In the genomic region with DNA sequence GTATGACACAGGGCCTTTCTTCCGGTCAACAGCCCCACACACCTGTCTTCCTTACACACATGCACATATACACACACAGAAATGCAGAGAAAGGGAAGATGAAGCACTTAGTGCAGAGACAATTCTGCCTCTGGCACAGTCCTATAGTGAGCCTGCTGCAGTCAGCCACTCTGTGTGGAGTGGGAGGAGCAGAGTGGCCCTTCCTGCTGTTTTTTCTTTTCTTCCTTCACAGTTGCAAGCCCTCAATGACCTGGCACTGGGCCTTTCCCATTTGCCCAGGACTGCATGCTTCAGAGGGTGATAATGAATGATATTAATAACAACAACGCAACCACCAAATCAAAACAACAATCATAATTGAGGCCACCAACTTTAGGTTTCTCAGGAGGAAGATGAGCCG, we compare ENCODE assay signal across 23 cellular contexts.
"Had no signal": no experiment of that assay in that cellular context is flagged by ENCODE, and none has a peak within 500 bp of the region (broad histone marks: within the 10 kb centered on the region; RNA-seq: fewer than 3 reads in every experiment).

No MANE protein-coding gene starts in this region.

- H3K27ac ChIP-seq: brain microvascular endothelial cell, colonic mucosa, neutrophil, parathyroid adenoma, spleen, thoracic aorta had no signal

- H3K9me3 ChIP-seq: colonic mucosa, mucosa of descending colon, neutrophil, thoracic aorta had no signal

- H3K27ac Mint-ChIP-seq: naive thymus-derived CD8-positive, alpha-beta T cell; stimulated activated naive B cell treated with anti-CD40 and anti-IgM and Interleukin-4, amounts not matched to agents 10 μg/mL and 1 μg/mL and 100 μg/mL, for 72 hours had no signal

- H3K4me3 Mint-ChIP-seq: activated T-cell treated with anti-CD3 and anti-CD28 coated beads, Interleukin-2, amount 50 U/mL, for 72 hours; central memory CD8-positive, alpha-beta T cell; naive thymus-derived CD8-positive, alpha-beta T cell; stimulated activated naive B cell treated with anti-CD40 and anti-IgM and Interleukin-4, amounts not matched to agents 10 μg/mL and 1 μg/mL and 100 μg/mL, for 72 hours had no signal

- H3K36me3 ChIP-seq: brain microvascular endothelial cell, colonic mucosa, neutrophil, spleen, thoracic aorta had no signal

- H2AFZ ChIP-seq: parathyroid adenoma had no signal

- H3K9ac ChIP-seq: parathyroid adenoma had no signal

- H3K36me3 Mint-ChIP-seq: naive thymus-derived CD8-positive, alpha-beta T cell; stimulated activated naive B cell treated with anti-CD40 and anti-IgM and Interleukin-4, amounts not matched to agents 10 μg/mL and 1 μg/mL and 100 μg/mL, for 72 hours had no signal

- DNase-seq: activated CD4-positive, alpha-beta T cell treated with anti-CD3 and anti-CD28 coated beads, Interleukin-2, amount 50 U/mL, for 1 hour; activated CD8-positive, alpha-beta memory T cell treated with anti-CD3 and anti-CD28 coated beads for 24 hours; activated CD8-positive, alpha-beta memory T cell treated with anti-CD3 and anti-CD28 coated beads, Interleukin-2, amount 50 U/mL, for 48 hours; activated effector memory CD4-positive, alpha-beta T cell treated with anti-CD3 and anti-CD28 coated beads, Interleukin-2, amount 50 U/mL, for 16 hours; activated naive CD4-positive, alpha-beta T cell treated with anti-CD3 and anti-CD28 coated beads, Interleukin-2, amount 50 U/mL, for 16 hours; activated T-cell treated with anti-CD3 and anti-CD28 coated beads, Interleukin-2, amount 50 U/mL, for 72 hours; aorta; brain microvascular endothelial cell; colonic mucosa; head of caudate nucleus; mesenchymal stem cell; mucosa of descending colon; naive thymus-derived CD8-positive, alpha-beta T cell; spleen; stimulated activated CD4-positive, alpha-beta T cell treated with anti-CD3 and anti-CD28 coated beads, Interleukin-4, amount 100 ng/mL, for 4 hours; stimulated activated naive B cell treated with anti-CD40 and anti-IgM and Interleukin-4, amounts not matched to agents 10 μg/mL and 1 μg/mL and 100 μg/mL, for 72 hours; T-helper 9 cell had no signal

- H3K4me3 ChIP-seq: colonic mucosa, mucosa of descending colon, spleen, thoracic aorta had no signal

- H3K9me3 Mint-ChIP-seq: activated T-cell treated with anti-CD3 and anti-CD28 coated beads, Interleukin-2, amount 50 U/mL, for 72 hours; central memory CD8-positive, alpha-beta T cell; naive thymus-derived CD8-positive, alpha-beta T cell had no signal

- H3K79me2 ChIP-seq: parathyroid adenoma had no signal

- ATAC-seq: activated CD4-positive, CD25-positive, alpha-beta regulatory T cell treated with anti-CD3 and anti-CD28 coated beads, Interleukin-2, amount 50 U/mL, for 24 hours; activated T-cell treated with anti-CD3 and anti-CD28 coated beads, Interleukin-2, amount 50 U/mL, for 72 hours; mucosa of descending colon; naive thymus-derived CD8-positive, alpha-beta T cell; sciatic nerve; stimulated activated naive B cell treated with anti-CD40 and anti-IgM and Interleukin-4, amounts not matched to agents 10 μg/mL and 1 μg/mL and 100 μg/mL, for 72 hours had no signal

- H3K4me1 Mint-ChIP-seq: central memory CD8-positive, alpha-beta T cell; naive thymus-derived CD8-positive, alpha-beta T cell; stimulated activated naive B cell treated with anti-CD40 and anti-IgM and Interleukin-4, amounts not matched to agents 10 μg/mL and 1 μg/mL and 100 μg/mL, for 72 hours had no signal

- H3K4me1 ChIP-seq: colonic mucosa, parathyroid adenoma, spleen had no signal

- H3K27me3 ChIP-seq: brain microvascular endothelial cell, colonic mucosa, neutrophil had no signal
